Comparison of ENCODE assay signal across 28 cellular contexts in genomic region chr5:142758062-142758802, GRCh38. TPM values are rescaled to one million over a fixed set of nuclear protein-coding genes. Genes with fewer than 3 reads are reported as not detected.
DNase-seq lines count a peak whose midpoint lies in the region; ATAC-seq and TF ChIP-seq lines count a peak whose summit lies in the region.
"Had no signal": no experiment of that assay in that cellular context is flagged by ENCODE, and none has a peak within 500 bp of the region (broad histone marks: within the 10 kb centered on the region; RNA-seq: fewer than 3 reads in every experiment).

No MANE protein-coding gene starts in this region.

- no peak overlapping the region for H3K4me2 ChIP-seq in OCI-LY7 (ENCODE audit: low read length)
- H3K4me2 ChIP-seq: A549, PC-9 had no signal

- no peaks in the 10 kb centered on the region for H3K79me2 ChIP-seq in OCI-LY7 (ENCODE audit: insufficient read depth, low read depth, low read length)

- no peaks in the 10 kb centered on the region for H4K20me1 ChIP-seq in OCI-LY7 (ENCODE audit: insufficient read depth, low read length)
- H4K20me1 ChIP-seq: BLaER1 treated with 17β-estradiol and CSF1 and Interleukin-3, amounts not matched to agents 10 nM and 100 nM had no signal

- TF ChIP-seq POLR2A in lower leg skin (IDR thresholded peaks at IDR 0.05), result no peak

- H3K9me3 Mint-ChIP-seq in activated naive CD4-positive, alpha-beta T cell treated with anti-CD3 and anti-CD28 coated beads, Interleukin-2, amount 50 U/mL, for 72 hours, result no peaks in the 10 kb centered on the region
- H3K9me3 Mint-ChIP-seq in stimulated activated naive CD8-positive, alpha-beta T cell treated with anti-CD3 and anti-CD28 coated beads, Interleukin-15, amount 100 ng/mL, for 72 hours, result no peaks in the 10 kb centered on the region
- H3K9me3 Mint-ChIP-seq: IgD-negative memory B cell, neural crest cell had no signal

- 86 to 94% methylated on average over 7 of the region's 7 CpGs for WGBS in lower leg skin, 2 donors

- no TSS peak for BruUV-seq in OCI-LY7 (replicated peaks; lab: Mats Ljungman, UMichigan)

- H3K4me3 ChIP-seq in left lung (no peak overlapping the region), lower leg skin (ENCODE audit: low read depth, poor library complexity, severe bottlenecking) (no peak overlapping the region), OCI-LY7 (ENCODE audit: low read depth, low read length, poor library complexity, severe bottlenecking) (no peak overlapping the region)
- H3K4me3 ChIP-seq: A549; BLaER1 treated with 17β-estradiol and CSF1 and Interleukin-3, amounts not matched to agents 10 nM and 100 nM; dorsolateral prefrontal cortex; PC-9; SJSA1; vagina had no signal

- no peaks in the 10 kb centered on the region for H3K36me3 Mint-ChIP-seq in activated naive CD4-positive, alpha-beta T cell treated with anti-CD3 and anti-CD28 coated beads, Interleukin-2, amount 50 U/mL, for 72 hours
- H3K36me3 Mint-ChIP-seq: IgD-negative memory B cell had no signal

- TF ChIP-seq CTCF in left lung (IDR thresholded peaks at IDR 0.05), result no peak
- no peak for TF ChIP-seq CTCF in lower leg skin (IDR thresholded peaks at IDR 0.05)
- no peak for TF ChIP-seq CTCF in OCI-LY7 (conservative IDR thresholded peaks at IDR 0.05; ENCODE audit: low read length)

- H3K4me3 Mint-ChIP-seq in stimulated activated naive CD8-positive, alpha-beta T cell treated with anti-CD3 and anti-CD28 coated beads, Interleukin-15, amount 100 ng/mL, for 72 hours, result no peak overlapping the region
- H3K4me3 Mint-ChIP-seq: IgD-negative memory B cell, neural crest cell had no signal

- H3K9me3 ChIP-seq in left lung, result no peaks in the 10 kb centered on the region
- no peaks in the 10 kb centered on the region for H3K9me3 ChIP-seq in OCI-LY7 (ENCODE audit: low read length)
- H3K9me3 ChIP-seq: A549; BLaER1 treated with 17β-estradiol and CSF1 and Interleukin-3, amounts not matched to agents 10 nM and 100 nM; SJSA1; vagina had no signal

- peaks cover 19% of the 10 kb centered on the region for H3K4me1 Mint-ChIP-seq in stimulated activated naive CD8-positive, alpha-beta T cell treated with anti-CD3 and anti-CD28 coated beads, Interleukin-15, amount 100 ng/mL, for 72 hours
- H3K4me1 Mint-ChIP-seq: IgD-negative memory B cell, neural crest cell had no signal

- CTCF ChIA-PET in OCI-LY7 (lab: Charles Lee; ENCODE audit: unreplicated experiment), result no interaction called here

- peak overlapping the region in 1 of 2 donors; percentile 13 for H3K27ac Mint-ChIP-seq in activated naive CD4-positive, alpha-beta T cell treated with anti-CD3 and anti-CD28 coated beads, Interleukin-2, amount 50 U/mL, for 72 hours
- H3K27ac Mint-ChIP-seq in stimulated activated naive CD8-positive, alpha-beta T cell treated with anti-CD3 and anti-CD28 coated beads, Interleukin-15, amount 100 ng/mL, for 72 hours, result no peak overlapping the region
- H3K27ac Mint-ChIP-seq: IgD-negative memory B cell had no signal

- peaks cover 12% of the 10 kb centered on the region for H3K27me3 Mint-ChIP-seq in stimulated activated naive CD8-positive, alpha-beta T cell treated with anti-CD3 and anti-CD28 coated beads, Interleukin-15, amount 100 ng/mL, for 72 hours
- H3K27me3 Mint-ChIP-seq: IgD-negative memory B cell had no signal

- peaks cover under 1 to 30% of the 10 kb centered on the region in 2 donors for H3K4me1 ChIP-seq in left lung
- no peaks in the 10 kb centered on the region for H3K4me1 ChIP-seq in OCI-LY7 (ENCODE audit: insufficient read depth, low read length, poor library complexity, severe bottlenecking)

- no peak for DNase-seq in activated naive CD4-positive, alpha-beta T cell treated with anti-CD3 and anti-CD28 coated beads, Interleukin-2, amount 50 U/mL, for 72 hours (ENCODE audit: low spot score in 2 of 2)
- no peak for DNase-seq in activated naive CD4-positive, alpha-beta T cell (lab: John Stamatoyannopoulos, UW)
- peak; percentile 63 for DNase-seq in SIG-M5 treated with dmso at 0.1 percent for 504 hours (lab: John Stamatoyannopoulos, UW; ENCODE audit: unreplicated experiment)
- DNase-seq in left lung, result no peak
- no peak for DNase-seq in stimulated activated naive CD8-positive, alpha-beta T cell treated with anti-CD3 and anti-CD28 coated beads, Interleukin-15, amount 100 ng/mL, for 72 hours
- DNase-seq in C1 segment of cervical spinal cord (lab: John Stamatoyannopoulos, UW), result no peak
- DNase-seq in lower leg skin (ENCODE audit: low spot score in 2 of 2), result no peak
- no peak for DNase-seq in OCI-LY7 (ENCODE audit: low spot score)
- DNase-seq: activated CD4-positive, CD25-positive, alpha-beta regulatory T cell; activated effector memory CD4-positive, alpha-beta T cell treated with anti-CD3 and anti-CD28 coated beads, Interleukin-2, amount 50 U/mL, for 16 hours; amygdala; dorsolateral prefrontal cortex; foreskin fibroblast; kidney; NCI-H1048; NCI-H2081 treated with DMSO at 0.1 percent for 48 hours; NCI-H524 treated with DMSO at 0.1 percent for 48 hours; PC-9; stimulated activated CD4-positive, alpha-beta T cell treated with anti-CD3 and anti-CD28 coated beads, Interleukin-4, amount 100 ng/mL, for 4 hours; T-helper 9 cell had no signal

- no peaks in the 10 kb centered on the region for H3K36me3 ChIP-seq in left lung
- no peaks in the 10 kb centered on the region for H3K36me3 ChIP-seq in OCI-LY7 (ENCODE audit: insufficient read depth, low read length)
- H3K36me3 ChIP-seq: BLaER1 treated with 17β-estradiol and CSF1 and Interleukin-3, amounts not matched to agents 10 nM and 100 nM; SJSA1; vagina had no signal

- no peaks in the 10 kb centered on the region for H3K9me2 ChIP-seq in OCI-LY7 (ENCODE audit: insufficient read depth, low read length)

- ATAC-seq in activated naive CD4-positive, alpha-beta T cell treated with anti-CD3 and anti-CD28 coated beads, Interleukin-2, amount 50 U/mL, for 72 hours, result peak; percentile 94 to 97
- ATAC-seq in left lung, result peak; percentile 64
- ATAC-seq in stimulated activated naive CD8-positive, alpha-beta T cell treated with anti-CD3 and anti-CD28 coated beads, Interleukin-15, amount 100 ng/mL, for 72 hours, result peak; percentile 90
- ATAC-seq: A549, HCT116 had no signal

- no peak overlapping the region for H3K27ac ChIP-seq in left lung
- H3K27ac ChIP-seq in OCI-LY7 (ENCODE audit: low read depth, low read length, poor library complexity, severe bottlenecking), result no peak overlapping the region
- H3K27ac ChIP-seq: A549, dorsolateral prefrontal cortex, epithelial cell of prostate, PC-9, SJSA1, vagina had no signal

- POLR2A ChIA-PET in OCI-LY7 (lab: Charles Lee), result interaction anchor here (0.6 kb wide), 1 partner anchor 103 kb away, joined by 3 read pairs; no protein-coding TSS in a partner anchor

- intact Hi-C loops in left lung (cut with DNase I) (no loop called here), lower leg skin (cut with DNase I; ENCODE audit: low total_unique reads) (no loop called here), OCI-LY7 (cut with micrococcal nuclease; ENCODE audit: unreplicated experiment) (no loop called here)

- no peaks in the 10 kb centered on the region for H3K27me3 ChIP-seq in left lung
- H3K27me3 ChIP-seq: BLaER1 treated with 17β-estradiol and CSF1 and Interleukin-3, amounts not matched to agents 10 nM and 100 nM; dorsolateral prefrontal cortex; SJSA1; vagina had no signal

- no peak overlapping the region for H2AFZ ChIP-seq in OCI-LY7 (ENCODE audit: low read length)
- H2AFZ ChIP-seq: PC-9 had no signal

RNA-seq across cellular contexts. Expression of gene ARHGAP26, which starts 11.9 kb away (rescaled TPM):
- 10 to 100 TPM; 15.7 to 23.4 TPM for total RNA-seq in activated naive CD4-positive, alpha-beta T cell treated with anti-CD3 and anti-CD28 coated beads, Interleukin-2, amount 50 U/mL, for 72 hours
- total RNA-seq in left lung (10 to 100 TPM; 25.6 to 61.9 TPM), lower leg skin (10 to 100 TPM; 11.0 to 23.3 (median 14.3) TPM), OCI-LY7 (2022) (19.1 and 21.0 TPM in 2 replicates)
- total RNA-seq in OCI-LY7 (2014; rRNA removed; shearing (Covaris generic)), result 7.0 and 7.5 TPM in 2 replicates
